ENCODE assay signal across 1 cellular context in genomic region chr20:58816051-58816450, GRCh38.
TF ChIP-seq lines count a peak whose summit lies in the region.

No MANE protein-coding gene starts in this region.

TF ChIP-seq in HepG2, 621 proteins besides CTCF, POLR2A, EP300 and RAD21:
- TF ChIP-seq RAD51 (IDR thresholded peaks at IDR 0.05; ENCODE audit: borderline replicate concordance) = no peak
- peak; percentile 41; the same call in 1 of the 2 replicates for TF ChIP-seq NPAS2 (CRISPR knock-in tag; IDR thresholded peaks at IDR 0.05; ENCODE audit: borderline replicate concordance)
TF ChIP-seq in HepG2: peak in this region for 1.
